ENCODE assay signal across 26 cellular contexts in genomic region chr9:77152289-77152688, GRCh38.
"Had no signal": no experiment of that assay in that cellular context is flagged by ENCODE, and none has a peak within 500 bp of the region (broad histone marks: within the 10 kb centered on the region; RNA-seq: fewer than 3 reads in every experiment).

No MANE protein-coding gene starts in this region.

- H3K4me1 ChIP-seq: colonic mucosa, left lung, lower lobe of right lung had no signal

- H3K27ac ChIP-seq: colonic mucosa, epithelial cell of prostate, esophagus squamous epithelium, gastrocnemius medialis, heart right ventricle, left lung, lower lobe of right lung had no signal

- FAIRE-seq: endometrium, islet of Langerhans, keratinocyte had no signal

- H3K27me3 ChIP-seq: colonic mucosa, gastrocnemius medialis, left lung had no signal

- H3K4me3 ChIP-seq: colonic mucosa, esophagus squamous epithelium, gastrocnemius medialis, heart right ventricle, left lung, lower lobe of right lung had no signal

- H3K9me3 ChIP-seq: colonic mucosa, esophagus squamous epithelium, gastrocnemius medialis, heart right ventricle, left lung, lower lobe of right lung had no signal

- ATAC-seq: effector memory CD8-positive, alpha-beta T cell; esophagus mucosa; gastrocnemius medialis; heart right ventricle; left cardiac atrium; left lung; left ventricle myocardium superior; lower lobe of right lung; naive thymus-derived CD4-positive, alpha-beta T cell had no signal

- DNase-seq: colonic mucosa; cortex of kidney; effector CD8-positive, alpha-beta T cell; effector memory CD8-positive, alpha-beta T cell; endodermal cell; erythroblast; esophagus squamous epithelium; foreskin fibroblast; foreskin melanocyte; gastrocnemius medialis; glutamatergic neuron; head of caudate nucleus; heart right ventricle; hippocampal formation; left cardiac atrium; left lung; left ventricle myocardium superior; lower lobe of right lung; mesendoderm; midbrain; naive thymus-derived CD4-positive, alpha-beta T cell had no signal

- H3K36me3 ChIP-seq: colonic mucosa, esophagus squamous epithelium, gastrocnemius medialis, heart right ventricle, left lung, lower lobe of right lung had no signal
